ENCODE assay signal across 9 cellular contexts in the genomic region with DNA sequence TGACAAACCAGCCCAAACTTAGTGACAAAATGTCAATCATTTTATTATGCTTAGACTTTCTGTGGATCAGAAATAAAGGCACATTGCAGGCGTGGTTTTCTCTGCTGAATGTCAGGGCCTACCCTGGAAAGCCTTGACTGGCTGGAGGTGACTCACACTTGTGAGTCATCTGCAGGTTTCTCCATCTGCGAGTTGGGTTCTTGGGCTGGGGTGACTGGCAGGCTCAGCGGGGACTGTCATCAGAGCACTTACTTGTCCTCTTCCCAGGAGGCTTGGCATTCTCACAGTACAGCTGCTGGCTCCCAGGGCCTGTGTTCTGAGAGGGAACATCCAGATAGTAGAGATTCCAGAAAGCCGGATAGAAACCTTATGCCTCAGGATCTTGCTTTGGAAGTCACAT.
DNase-seq lines count a peak whose midpoint lies in the region; ATAC-seq and TF ChIP-seq lines count a peak whose summit lies in the region.
"Had no signal": no experiment of that assay in that cellular context is flagged by ENCODE, and none has a peak within 500 bp of the region (broad histone marks: within the 10 kb centered on the region; RNA-seq: fewer than 3 reads in every experiment).

No MANE protein-coding gene starts in this region.

- POLR2A ChIA-PET in CD8-positive, alpha-beta T cell (lab: Charles Lee), result no interaction called here

- no peaks in the 10 kb centered on the region for H3K4me1 Mint-ChIP-seq in CD8-positive, alpha-beta T cell (ENCODE audit: low read depth)

- H3K27ac ChIP-seq in CD8-positive, alpha-beta T cell (ENCODE audit: low read depth, low read length), result no peak overlapping the region
- H3K27ac ChIP-seq in adrenal gland (peak overlapping the region in 1 of 5 donors; percentile 13), vagina (no peak overlapping the region)
- H3K27ac ChIP-seq: right lobe of liver had no signal

- no peaks in the 10 kb centered on the region for H3K27me3 ChIP-seq in CD8-positive, alpha-beta T cell (ENCODE audit: insufficient read depth, low read length)
- H3K27me3 ChIP-seq in adrenal gland, result no peaks in the 10 kb centered on the region
- no peaks in the 10 kb centered on the region for H3K27me3 ChIP-seq in vagina
- H3K27me3 ChIP-seq: right lobe of liver had no signal

- CTCF ChIA-PET in CD8-positive, alpha-beta T cell (lab: Charles Lee), result no interaction called here

- 35 to 63% (median 42%) methylated on average over 3 to 4 of the region's 4 CpGs for WGBS in adrenal gland, 4 donors

- no peaks in the 10 kb centered on the region for H3K9me3 ChIP-seq in CD8-positive, alpha-beta T cell (ENCODE audit: low read length)
- H3K9me3 ChIP-seq in adrenal gland (replicated peaks in 1 of 3), result no peaks in the 10 kb centered on the region
- no peaks in the 10 kb centered on the region for H3K9me3 ChIP-seq in vagina
- H3K9me3 ChIP-seq: right lobe of liver had no signal

- peak overlapping the region; percentile 45 for H3K27ac Mint-ChIP-seq in CD8-positive, alpha-beta T cell

- no peak for TF ChIP-seq CTCF in CD8-positive, alpha-beta T cell (IDR thresholded peaks at IDR 0.05)
- TF ChIP-seq CTCF in adrenal gland (IDR thresholded peaks at IDR 0.05) (no peak), vagina (IDR thresholded peaks at IDR 0.05) (no peak)

- H3K27me3 Mint-ChIP-seq in CD8-positive, alpha-beta T cell (ENCODE audit: low read depth), result no peaks in the 10 kb centered on the region

- H3K4me3 Mint-ChIP-seq in CD8-positive, alpha-beta T cell, result no peak overlapping the region

- ATAC-seq in CD8-positive, alpha-beta T cell, result no peak
- ATAC-seq in sciatic nerve (no peak), GM19035 (IDR thresholded peaks at IDR 0.05; ENCODE audit: unreplicated experiment) (no peak), HG03354 (IDR thresholded peaks at IDR 0.05; ENCODE audit: poor library complexity, severe bottlenecking, unreplicated experiment) (no peak)

- DNase-seq in CD8-positive, alpha-beta T cell, result peak in 1 of 7 experiments; percentile 5
- DNase-seq in LHCN-M2 (ENCODE audit: low read depth), result peak; percentile 68
- peak; percentile 70 to 87 (median 80) for DNase-seq in adrenal gland
- peak; percentile 32 for DNase-seq in mucosa of gallbladder (ENCODE audit: low spot score)
- no peak for DNase-seq in sciatic nerve (ENCODE audit: low spot score)
- DNase-seq in vagina (ENCODE audit: extremely low spot score in 2 of 2), result no peak
- DNase-seq: right lobe of liver had no signal

- no peaks in the 10 kb centered on the region for H3K9me3 Mint-ChIP-seq in CD8-positive, alpha-beta T cell

- TF ChIP-seq POLR2A in adrenal gland (IDR thresholded peaks at IDR 0.05) (no peak), vagina (IDR thresholded peaks at IDR 0.05) (no peak)

- H3K4me3 ChIP-seq in CD8-positive, alpha-beta T cell (ENCODE audit: low read depth, low read length), result no peak overlapping the region
- H3K4me3 ChIP-seq in adrenal gland, result no peak overlapping the region
- no peak overlapping the region for H3K4me3 ChIP-seq in vagina
- H3K4me3 ChIP-seq: right lobe of liver had no signal

- no peaks in the 10 kb centered on the region for H3K36me3 ChIP-seq in CD8-positive, alpha-beta T cell (ENCODE audit: insufficient read depth, low read length)
- no peaks in the 10 kb centered on the region for H3K36me3 ChIP-seq in adrenal gland (replicated peaks in 1 of 2)
- H3K36me3 ChIP-seq in vagina, result no peaks in the 10 kb centered on the region
- H3K36me3 ChIP-seq: right lobe of liver had no signal

- H3K36me3 Mint-ChIP-seq in CD8-positive, alpha-beta T cell, result no peaks in the 10 kb centered on the region

- intact Hi-C loops in CD8-positive, alpha-beta T cell (cut with DNase I, micrococcal nuclease), result no loop called here
- intact Hi-C loops in adrenal gland (cut with DNase I) (no loop called here), sciatic nerve (cut with DNase I) (no loop called here), vagina (cut with DNase I) (no loop called here)

- no peaks in the 10 kb centered on the region for H3K4me1 ChIP-seq in CD8-positive, alpha-beta T cell (ENCODE audit: insufficient read depth, low read length)
- H3K4me1 ChIP-seq in adrenal gland (replicated peaks in 1 of 2) (peaks cover 0 to 6% of the 10 kb centered on the region in 2 donors), vagina (no peaks in the 10 kb centered on the region)
- H3K4me1 ChIP-seq: right lobe of liver had no signal

Comparison
In these comparisons a context has a peak if more than half of its experiments do, and no peak if none do; other contexts are left out.
1. DNase-seq: peak in LHCN-M2 (single experiment), adrenal gland (7 of 7) and mucosa of gallbladder (single experiment); none in sciatic nerve (single experiment) and vagina (0 of 2).